ENCODE assay signal across 12 cellular contexts in genomic region chr22:37418627-37419369, GRCh38. TPM values are rescaled to one million over a fixed set of nuclear protein-coding genes. Genes with fewer than 3 reads are reported as not detected.
DNase-seq lines count a peak whose midpoint lies in the region; ATAC-seq and TF ChIP-seq lines count a peak whose summit lies in the region.
"Had no signal": no experiment of that assay in that cellular context is flagged by ENCODE, and none has a peak within 500 bp of the region (broad histone marks: within the 10 kb centered on the region; RNA-seq: fewer than 3 reads in every experiment).

No MANE protein-coding gene starts in this region.

- H3K9me3 Mint-ChIP-seq in CD4-positive, alpha-beta memory T cell: peaks cover 0 to 2% (median 0%) of the 10 kb centered on the region in 8 donors
- H3K9me3 Mint-ChIP-seq in HFFc6 (no peaks in the 10 kb centered on the region), naive B cell (no peaks in the 10 kb centered on the region)

- H3K27me3 ChIP-seq in CD4-positive, alpha-beta memory T cell (ENCODE audit: insufficient read depth, low read length): peaks cover 4% of the 10 kb centered on the region
- H3K27me3 ChIP-seq: right atrium auricular region had no signal

- H3K27ac Mint-ChIP-seq in CD4-positive, alpha-beta memory T cell: peak overlapping the region in 1 of 7 donors; percentile 29
- H3K27ac Mint-ChIP-seq in HFFc6: no peak overlapping the region
- H3K27ac Mint-ChIP-seq in naive B cell: peak overlapping the region in 2 of 6 donors; percentile 21 to 85

- POLR2A ChIA-PET in CD4-positive, alpha-beta memory T cell (lab: Charles Lee; ENCODE audit: partially characterized antibody): no interaction called here

- CTCF ChIA-PET in CD4-positive, alpha-beta memory T cell (lab: Charles Lee; ENCODE audit: partially characterized antibody): no interaction called here

- peaks cover 25 to 40% of the 10 kb centered on the region in 2 donors for H3K27me3 Mint-ChIP-seq in CD4-positive, alpha-beta memory T cell
- peaks cover 32% of the 10 kb centered on the region for H3K27me3 Mint-ChIP-seq in HFFc6 (ENCODE audit: insufficient read depth)
- peaks cover 50 to 85% (median 84%) of the 10 kb centered on the region in 3 donors for H3K27me3 Mint-ChIP-seq in naive B cell

- H3K36me3 ChIP-seq in CD4-positive, alpha-beta memory T cell (ENCODE audit: insufficient read depth, low read length): no peaks in the 10 kb centered on the region
- H3K36me3 ChIP-seq: right atrium auricular region had no signal

- H3K4me1 Mint-ChIP-seq in CD4-positive, alpha-beta memory T cell: peaks cover 21 to 39% (median 27%) of the 10 kb centered on the region in 4 donors
- H3K4me1 Mint-ChIP-seq in HFFc6 (ENCODE audit: low read depth): peaks cover 19% of the 10 kb centered on the region
- peaks cover 28 to 38% (median 32%) of the 10 kb centered on the region in 3 donors for H3K4me1 Mint-ChIP-seq in naive B cell

- H3K4me1 ChIP-seq in CD4-positive, alpha-beta memory T cell (ENCODE audit: insufficient read depth, low read length): peaks cover 15% of the 10 kb centered on the region

- ATAC-seq in naive B cell (ENCODE audit: low read depth in 2 of 2) (no peak), GM19463 (IDR thresholded peaks at IDR 0.05; ENCODE audit: unreplicated experiment) (no peak), HG02642 (IDR thresholded peaks at IDR 0.05; ENCODE audit: poor library complexity, unreplicated experiment) (no peak)

- no peak overlapping the region for H3K4me3 ChIP-seq in CD4-positive, alpha-beta memory T cell (ENCODE audit: low read length in 2 of 2)

- DNase-seq in CD4-positive, alpha-beta memory T cell: no peak
- no peak for DNase-seq in HFFc6
- no peak for DNase-seq in naive B cell
- no peak for DNase-seq in posterior vena cava (ENCODE audit: low spot score)
- DNase-seq in 8988T: no peak
- DNase-seq: Kasumi-1, mesendoderm, NCI-H226 had no signal

- no peak overlapping the region for H3K27ac ChIP-seq in CD4-positive, alpha-beta memory T cell (ENCODE audit: low read depth, low read length)
- peak overlapping the region; percentile 48 for H3K27ac ChIP-seq in angular gyrus (ENCODE audit: low read depth, low read length)
- H3K27ac ChIP-seq: right atrium auricular region had no signal

- intact Hi-C loops in CD4-positive, alpha-beta memory T cell (cut with micrococcal nuclease): no loop called here
- intact Hi-C loops in posterior vena cava (cut with DNase I): no loop called here

- TF ChIP-seq CTCF in HFFc6 (IDR thresholded peaks at IDR 0.05): no peak

- H3K36me3 Mint-ChIP-seq in CD4-positive, alpha-beta memory T cell: no peaks in the 10 kb centered on the region
- no peaks in the 10 kb centered on the region for H3K36me3 Mint-ChIP-seq in HFFc6 (ENCODE audit: low read depth)
- no peaks in the 10 kb centered on the region for H3K36me3 Mint-ChIP-seq in naive B cell

- peak overlapping the region; percentile 59 to 85 (median 76) for H3K4me3 Mint-ChIP-seq in CD4-positive, alpha-beta memory T cell
- peak overlapping the region; percentile 75 for H3K4me3 Mint-ChIP-seq in HFFc6
- H3K4me3 Mint-ChIP-seq in naive B cell: peak overlapping the region; percentile 45 to 90 (median 84)

- no peaks in the 10 kb centered on the region for H3K9me3 ChIP-seq in CD4-positive, alpha-beta memory T cell (ENCODE audit: control insufficient read depth in 1 of 2, low read length in 2 of 2)
- H3K9me3 ChIP-seq: right atrium auricular region had no signal

RNA-seq across cellular contexts. Expression of gene ELFN2, which starts 8.5 kb away (rescaled TPM):
- total RNA-seq in CD4-positive, alpha-beta memory T cell: under 1 TPM; 0.32 to 0.55 TPM
- not detected for polyA plus RNA-seq in CD4-positive, alpha-beta memory T cell
- total RNA-seq in HFFc6 (2021; fragmentation: NEBNext Ultra II Directional; extraction: Animal tissue kit (Norgen Biotek cat#: 25700)): 1 to 10 TPM; 1.2 to 5.8 (median 1.4) TPM
- not detected for polyA plus RNA-seq in naive B cell (ENCODE audit: low read depth in 6 of 6)
- under 1 TPM; 0.05 to 0.10 TPM for total RNA-seq in posterior vena cava
- total RNA-seq: right atrium auricular region had no signal
